15 cellular contexts compared by ENCODE assay signal in the genomic region with DNA sequence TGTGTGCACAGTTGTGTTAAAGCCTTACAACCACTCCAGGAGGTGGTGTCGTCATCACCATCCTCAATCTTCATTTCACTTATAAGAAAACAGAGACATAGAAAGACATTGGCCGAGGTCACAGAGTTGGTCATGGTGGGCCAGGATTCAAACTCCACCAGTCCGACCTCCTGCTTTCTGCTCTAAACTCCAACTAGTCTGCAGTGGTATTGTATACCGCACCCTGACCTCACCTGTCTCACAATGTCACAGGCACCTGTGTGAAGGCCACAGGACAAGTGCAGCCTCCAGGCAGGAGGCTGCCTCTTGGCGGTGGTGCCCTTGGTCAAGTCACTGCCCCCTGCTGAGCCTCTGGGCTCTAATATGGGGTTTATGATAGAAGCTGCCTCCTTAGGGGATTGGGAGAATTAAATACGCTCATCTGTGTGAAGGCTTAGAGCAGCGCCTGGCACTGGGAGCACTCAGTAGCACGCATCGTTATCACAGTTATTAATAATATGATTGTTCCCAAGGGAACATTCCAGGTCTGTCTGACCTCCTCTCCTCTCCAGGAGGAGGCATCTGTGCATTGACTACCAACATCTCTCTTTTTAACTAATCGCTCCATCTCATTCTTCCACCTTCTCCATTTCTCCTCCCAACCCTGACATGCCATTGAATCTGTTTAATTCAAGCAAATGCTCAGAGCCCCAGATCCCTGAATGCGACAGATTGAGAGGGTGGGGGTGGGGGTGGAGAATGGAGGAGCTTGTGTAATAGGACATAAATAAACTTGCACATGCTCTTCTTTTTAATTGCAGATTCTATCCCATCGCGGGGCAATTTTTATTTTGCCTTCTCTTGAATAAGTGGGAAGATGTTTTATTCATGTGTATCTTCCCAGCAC.
DNase-seq lines count a peak whose midpoint lies in the region; ATAC-seq and TF ChIP-seq lines count a peak whose summit lies in the region.
"Had no signal": no experiment of that assay in that cellular context is flagged by ENCODE, and none has a peak within 500 bp of the region (broad histone marks: within the 10 kb centered on the region; RNA-seq: fewer than 3 reads in every experiment).

No MANE protein-coding gene starts in this region.

- peak; percentile 30 for TF ChIP-seq CTCF in chondrocyte (IDR thresholded peaks at IDR 0.05)
- TF ChIP-seq CTCF in lung (IDR thresholded peaks at IDR 0.05; ENCODE audit: control extremely low read depth, extremely low read depth), result no peak
- peak; percentile 28 to 55 (median 32) for TF ChIP-seq CTCF in uterus (IDR thresholded peaks at IDR 0.05)
- no peak for TF ChIP-seq CTCF in coronary artery (IDR thresholded peaks at IDR 0.05)
- TF ChIP-seq CTCF in lower lobe of right lung (IDR thresholded peaks at IDR 0.05), result no peak

- no peaks in the 10 kb centered on the region for H3K4me1 Mint-ChIP-seq in activated CD8-positive, alpha-beta memory T cell treated with anti-CD3 and anti-CD28 coated beads, Interleukin-2, amount 10 ng/mL, durations not matched to agents 7 days and 5 days
- peaks cover 62% of the 10 kb centered on the region for H3K4me1 Mint-ChIP-seq in chondrocyte (ENCODE audit: low read depth)
- H3K4me1 Mint-ChIP-seq: activated naive CD8-positive, alpha-beta T cell treated with anti-CD3 and anti-CD28 coated beads for 36 hours; neural crest cell had no signal

- WGBS in lung, 2 donors, result 94 to 95% methylated on average over 13 of the region's 13 CpGs

- H3K9me3 ChIP-seq in lung (ENCODE audit: control insufficient read depth in 2 of 2, insufficient read depth in 1 of 2, low read length in 1 of 2), result no peaks in the 10 kb centered on the region
- no peaks in the 10 kb centered on the region for H3K9me3 ChIP-seq in uterus
- H3K9me3 ChIP-seq in lower lobe of right lung, result no peaks in the 10 kb centered on the region
- H3K9me3 ChIP-seq: upper lobe of left lung had no signal

- H3K4me3 ChIP-seq in lung, result no peak overlapping the region
- no peak overlapping the region for H3K4me3 ChIP-seq in uterus
- no peak overlapping the region for H3K4me3 ChIP-seq in coronary artery
- no peak overlapping the region for H3K4me3 ChIP-seq in lower lobe of right lung
- H3K4me3 ChIP-seq: upper lobe of left lung had no signal

- ATAC-seq in activated CD8-positive, alpha-beta memory T cell treated with anti-CD3 and anti-CD28 coated beads, Interleukin-2, amount 10 ng/mL, durations not matched to agents 7 days and 5 days, result no peak
- no peak for ATAC-seq in lung (ENCODE audit: insufficient read depth, low FRiP score)
- no peak for ATAC-seq in lower lobe of right lung

- no peak overlapping the region for H3K4me3 Mint-ChIP-seq in activated CD8-positive, alpha-beta memory T cell treated with anti-CD3 and anti-CD28 coated beads, Interleukin-2, amount 10 ng/mL, durations not matched to agents 7 days and 5 days
- no peak overlapping the region for H3K4me3 Mint-ChIP-seq in chondrocyte (ENCODE audit: unreplicated experiment)
- H3K4me3 Mint-ChIP-seq: activated naive CD8-positive, alpha-beta T cell treated with anti-CD3 and anti-CD28 coated beads for 36 hours; dendritic cell treated with granulocyte-macrophage colony-stimulating factor and Interleukin-4, amounts not matched to agents 40 ng/mL and 50 ng/mL, for 4 days; neural crest cell had no signal

- intact Hi-C loops in uterus (cut with DNase I; ENCODE audit: low total_unique reads), result loop anchor here (10.0 kb wide), 1 partner anchor 72 kb away; no protein-coding TSS in a partner anchor
- intact Hi-C loops in lower lobe of right lung (cut with DNase I), result no loop called here

- H3K36me3 ChIP-seq in lung (ENCODE audit: control insufficient read depth in 2 of 2, insufficient read depth in 2 of 2, low read length in 2 of 2), result no peaks in the 10 kb centered on the region
- no peaks in the 10 kb centered on the region for H3K36me3 ChIP-seq in uterus
- H3K36me3 ChIP-seq in lower lobe of right lung, result no peaks in the 10 kb centered on the region
- H3K36me3 ChIP-seq: upper lobe of left lung had no signal

- H3K27ac ChIP-seq in lung (ENCODE audit: low read depth in 1 of 2, low read length in 1 of 2), result no peak overlapping the region
- H3K27ac ChIP-seq in uterus, result no peak overlapping the region
- H3K27ac ChIP-seq in coronary artery, result no peak overlapping the region
- H3K27ac ChIP-seq in lower lobe of right lung, result no peak overlapping the region
- H3K27ac ChIP-seq: upper lobe of left lung had no signal

- peak; percentile 12 for DNase-seq in activated CD8-positive, alpha-beta memory T cell treated with anti-CD3 and anti-CD28 coated beads, Interleukin-2, amount 10 ng/mL, durations not matched to agents 7 days and 5 days
- no peak for DNase-seq in activated CD8-positive, alpha-beta memory T cell treated with anti-CD3 and anti-CD28 coated beads, Interleukin-2, amount 50 U/mL, for 48 hours
- DNase-seq in chondrocyte (ENCODE audit: low spot score), result no peak
- peak; percentile 7 for DNase-seq in lung (ENCODE audit: low spot score)
- DNase-seq in uterus, result peak in 1 of 2 donors; percentile 46
- DNase-seq in coronary artery (ENCODE audit: low spot score), result no peak
- DNase-seq in NCI-H2107 (lab: John Stamatoyannopoulos, UW), result no peak
- DNase-seq in lower lobe of right lung, result no peak
- DNase-seq: activated naive CD8-positive, alpha-beta T cell treated with anti-CD3 and anti-CD28 coated beads for 36 hours; DMS53; NCI-H510A treated with DMSO at 0.1 percent for 48 hours; stimulated activated CD4-positive, alpha-beta T cell treated with anti-CD3 and anti-CD28 coated beads, Interleukin-12 subunit alpha, Interleukin-12 subunit beta, amount 100 ng/mL, for 4 hours had no signal

- no peaks in the 10 kb centered on the region for H3K9me3 Mint-ChIP-seq in activated CD8-positive, alpha-beta memory T cell treated with anti-CD3 and anti-CD28 coated beads, Interleukin-2, amount 10 ng/mL, durations not matched to agents 7 days and 5 days (ENCODE audit: low read depth)
- no peaks in the 10 kb centered on the region for H3K9me3 Mint-ChIP-seq in chondrocyte (ENCODE audit: low read depth)
- H3K9me3 Mint-ChIP-seq: activated naive CD8-positive, alpha-beta T cell treated with anti-CD3 and anti-CD28 coated beads for 36 hours; dendritic cell treated with granulocyte-macrophage colony-stimulating factor and Interleukin-4, amounts not matched to agents 40 ng/mL and 50 ng/mL, for 4 days; neural crest cell had no signal

- CTCF ChIA-PET in activated CD8-positive, alpha-beta memory T cell treated with anti-CD3 and anti-CD28 coated beads, Interleukin-2, amount 10 ng/mL, durations not matched to agents 7 days and 5 days (lab: Charles Lee), result no interaction called here

- H3K27me3 ChIP-seq in lung (ENCODE audit: control insufficient read depth, insufficient read depth), result no peaks in the 10 kb centered on the region
- no peaks in the 10 kb centered on the region for H3K27me3 ChIP-seq in uterus
- H3K27me3 ChIP-seq in lower lobe of right lung (ENCODE audit: low read depth), result no peaks in the 10 kb centered on the region
- H3K27me3 ChIP-seq: upper lobe of left lung had no signal

- no peak for TF ChIP-seq POLR2A in uterus (IDR thresholded peaks at IDR 0.05)

- no peak overlapping the region for H3K27ac Mint-ChIP-seq in activated CD8-positive, alpha-beta memory T cell treated with anti-CD3 and anti-CD28 coated beads, Interleukin-2, amount 10 ng/mL, durations not matched to agents 7 days and 5 days
- peak overlapping the region; percentile 60 for H3K27ac Mint-ChIP-seq in chondrocyte (ENCODE audit: unreplicated experiment)
- H3K27ac Mint-ChIP-seq: activated naive CD8-positive, alpha-beta T cell treated with anti-CD3 and anti-CD28 coated beads for 36 hours; dendritic cell treated with granulocyte-macrophage colony-stimulating factor and Interleukin-4, amounts not matched to agents 40 ng/mL and 50 ng/mL, for 4 days had no signal

- no peaks in the 10 kb centered on the region for H3K36me3 Mint-ChIP-seq in activated CD8-positive, alpha-beta memory T cell treated with anti-CD3 and anti-CD28 coated beads, Interleukin-2, amount 10 ng/mL, durations not matched to agents 7 days and 5 days
- no peaks in the 10 kb centered on the region for H3K36me3 Mint-ChIP-seq in chondrocyte (ENCODE audit: low read depth)
- H3K36me3 Mint-ChIP-seq: activated naive CD8-positive, alpha-beta T cell treated with anti-CD3 and anti-CD28 coated beads for 36 hours had no signal

- H3K27me3 Mint-ChIP-seq in activated CD8-positive, alpha-beta memory T cell treated with anti-CD3 and anti-CD28 coated beads, Interleukin-2, amount 10 ng/mL, durations not matched to agents 7 days and 5 days, result peaks cover 3% of the 10 kb centered on the region
- H3K27me3 Mint-ChIP-seq in chondrocyte (ENCODE audit: low read depth), result no peaks in the 10 kb centered on the region
- H3K27me3 Mint-ChIP-seq: activated naive CD8-positive, alpha-beta T cell treated with anti-CD3 and anti-CD28 coated beads for 36 hours had no signal

- H3K4me1 ChIP-seq in lung (ENCODE audit: control insufficient read depth in 2 of 2, insufficient read depth in 2 of 2, low read length in 2 of 2) (peaks cover 0 to 10% of the 10 kb centered on the region in 2 donors), uterus (no peaks in the 10 kb centered on the region), lower lobe of right lung (no peaks in the 10 kb centered on the region)

Comparison
In these comparisons a context has a peak if more than half of its experiments do, and no peak if none do; other contexts are left out.
1. DNase-seq: peak in activated CD8-positive, alpha-beta memory T cell treated with anti-CD3 and anti-CD28 coated beads, Interleukin-2, amount 10 ng/mL, durations not matched to agents 7 days and 5 days (single experiment) and lung (single experiment); none in activated CD8-positive, alpha-beta memory T cell treated with anti-CD3 and anti-CD28 coated beads, Interleukin-2, amount 50 U/mL, for 48 hours (single experiment), chondrocyte (single experiment), coronary artery (single experiment), NCI-H2107 (single experiment) and lower lobe of right lung (single experiment).
2. CTCF ChIP-seq: peak in chondrocyte (single experiment) and uterus (4 of 4); none in lung (single experiment), coronary artery (single experiment) and lower lobe of right lung (single experiment).